In the genomic region with DNA sequence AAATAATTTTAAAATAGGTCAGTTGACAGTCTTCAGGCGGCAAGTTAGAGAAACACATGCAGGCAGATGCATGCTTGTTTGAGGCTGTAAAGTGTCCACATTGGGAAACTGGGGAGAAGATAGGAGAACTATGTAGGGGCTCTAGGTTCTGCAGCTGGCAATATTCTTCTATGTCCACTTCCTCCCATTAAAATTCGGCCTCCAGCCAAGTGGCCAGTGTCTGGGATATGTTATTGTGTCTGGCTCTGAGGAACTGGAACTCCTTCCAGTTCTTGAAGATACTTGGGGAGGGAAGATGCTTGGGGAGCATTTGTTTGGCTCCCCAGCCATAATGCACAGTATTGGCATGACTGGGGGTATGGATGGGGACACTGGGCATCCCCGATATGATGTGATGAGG, we compare ENCODE assay signal across 25 cellular contexts. TPM values are rescaled to one million over a fixed set of nuclear protein-coding genes. Genes with fewer than 3 reads are reported as not detected.
DNase-seq lines count a peak whose midpoint lies in the region; ATAC-seq, FAIRE-seq and TF ChIP-seq lines count a peak whose summit lies in the region.
"Had no signal": no experiment of that assay in that cellular context is flagged by ENCODE, and none has a peak within 500 bp of the region (broad histone marks: within the 10 kb centered on the region; RNA-seq: fewer than 3 reads in every experiment).

No MANE protein-coding gene starts in this region.

- TF ChIP-seq POLR2A in right lobe of liver (IDR thresholded peaks at IDR 0.05) (no peak), HepG2 (IDR thresholded peaks at IDR 0.05; ENCODE audit: insufficient read depth in 1 of 2, low read depth in 2 of 2, low read length in 2 of 2) (no peak)

- H3K4me2 ChIP-seq in HepG2 (ENCODE audit: low read depth, low read length): no peak overlapping the region
- no peak overlapping the region for H3K4me2 ChIP-seq in osteoblast (ENCODE audit: insufficient read depth, low read length)
- H3K4me2 ChIP-seq: A549 had no signal

- no peak for TF ChIP-seq EP300 in HepG2 (IDR thresholded peaks at IDR 0.05; ENCODE audit: low read depth in 2 of 2, low read length in 2 of 2)
- no peak for TF ChIP-seq EP300 in HepG2 (CRISPR knock-in tag; IDR thresholded peaks at IDR 0.05; ENCODE audit: borderline replicate concordance)

- H4K20me1 ChIP-seq in HepG2 (ENCODE audit: insufficient read depth, low read length): no peaks in the 10 kb centered on the region
- H4K20me1 ChIP-seq in osteoblast (ENCODE audit: insufficient read depth, low read length): no peaks in the 10 kb centered on the region

- DNase-seq in right lobe of liver (no peak), HepG2 (ENCODE audit: low spot score) (no peak), heart right ventricle (no peak), osteoblast (ENCODE audit: insufficient read length, low spot score, missing footprints) (peak; percentile 15), COLO668 (lab: John Stamatoyannopoulos, UW; ENCODE audit: unreplicated experiment) (no peak), NCI-H510A (lab: John Stamatoyannopoulos, UW) (no peak), iPS-NIHi11 (ENCODE audit: low spot score) (no peak)
- DNase-seq in activated CD4-positive, CD25-positive, alpha-beta regulatory T cell (lab: John Stamatoyannopoulos, UW): no peak
- DNase-seq: activated naive CD4-positive, alpha-beta T cell treated with anti-CD3 and anti-CD28 coated beads, Interleukin-2, amount 50 U/mL, for 16 hours; BE2C; DMS53; GF-D8; glutamatergic neuron; HFFc6; stimulated activated CD4-positive, alpha-beta T cell treated with anti-CD3 and anti-CD28 coated beads, Interleukin-1b, Interleukin-23, amount 100 ng/mL, for 48 hours; upper lobe of right lung had no signal

- WGBS in right lobe of liver (ENCODE audit: insufficient coverage, low coverage, low lambda C conversion rate, missing lambda C conversion rate): 80% methylated on average over 2 of the region's 3 CpGs
- 41% methylated on average over 3 of the region's 3 CpGs for WGBS in HepG2 (ENCODE audit: low lambda C conversion rate)
- 63 to 67% methylated on average over 3 of the region's 3 CpGs for WGBS in heart right ventricle, 2 donors

- no peaks in the 10 kb centered on the region for H3K9me3 ChIP-seq in right lobe of liver
- no peaks in the 10 kb centered on the region for H3K9me3 ChIP-seq in HepG2 (ENCODE audit: low read length)
- H3K9me3 ChIP-seq in heart right ventricle: no peaks in the 10 kb centered on the region
- no peaks in the 10 kb centered on the region for H3K9me3 ChIP-seq in osteoblast (ENCODE audit: low read depth, low read length)
- H3K9me3 ChIP-seq: A549, ascending aorta, BE2C, upper lobe of right lung had no signal

- CTCF ChIA-PET in HepG2 (lab: Yijun Ruan, JAX; ENCODE audit: low intra/inter-chr PET ratio, low total read pairs): no interaction called here

- H3K27me3 ChIP-seq in right lobe of liver: no peaks in the 10 kb centered on the region
- peaks cover 0 to 4% of the 10 kb centered on the region in 2 experiments; a peak in 1 of 5 replicates for H3K27me3 ChIP-seq in HepG2 (ENCODE audit: control insufficient read depth in 1 of 2, insufficient read depth in 2 of 2, low read length in 2 of 2)
- no peaks in the 10 kb centered on the region for H3K27me3 ChIP-seq in heart right ventricle
- H3K27me3 ChIP-seq in osteoblast (ENCODE audit: insufficient read depth, low read length): no peaks in the 10 kb centered on the region
- H3K27me3 ChIP-seq: ascending aorta, BE2C, upper lobe of right lung had no signal

- POLR2A ChIA-PET in HepG2 (lab: Yijun Ruan, JAX): no interaction called here

- H3K9ac ChIP-seq in HepG2 (ENCODE audit: insufficient read depth, low read depth, low read length): no peak overlapping the region
- H3K9ac ChIP-seq: parathyroid adenoma had no signal

- in situ Hi-C loops in HepG2 (cut with HindIII; ENCODE audit: extremely low pct_ligation_motif_present, low pct_unique_long_range_greater_than_20kb): no loop called here

- H3K79me2 ChIP-seq in HepG2 (ENCODE audit: insufficient read depth, low read length): no peaks in the 10 kb centered on the region
- no peaks in the 10 kb centered on the region for H3K79me2 ChIP-seq in osteoblast (ENCODE audit: insufficient read depth, low read length)
- H3K79me2 ChIP-seq: parathyroid adenoma had no signal

- intact Hi-C loops in right lobe of liver (cut with DNase I) (no loop called here), HepG2 (cut with micrococcal nuclease; ENCODE audit: unreplicated experiment) (no loop called here), heart right ventricle (cut with DNase I) (no loop called here)

- no peak for FAIRE-seq in HepG2 (lab: Jason Lieb, UNC)
- FAIRE-seq: A549, GM18507, RCC 7860 had no signal

- H3K36me3 ChIP-seq in right lobe of liver (no peaks in the 10 kb centered on the region), HepG2 (replicated peaks in 1 of 2; ENCODE audit: control insufficient read depth in 1 of 2, insufficient read depth in 2 of 2, low read length in 2 of 2) (no peaks in the 10 kb centered on the region), heart right ventricle (no peaks in the 10 kb centered on the region), osteoblast (ENCODE audit: insufficient read depth, low read length) (no peaks in the 10 kb centered on the region)
- H3K36me3 ChIP-seq: ascending aorta, BE2C, upper lobe of right lung had no signal

- no peak for TF ChIP-seq CTCF in right lobe of liver (IDR thresholded peaks at IDR 0.05)
- TF ChIP-seq CTCF in HepG2 (CRISPR knock-in tag; IDR thresholded peaks at IDR 0.05): no peak
- TF ChIP-seq CTCF in heart right ventricle (IDR thresholded peaks at IDR 0.05): no peak
- TF ChIP-seq CTCF in osteoblast (IDR thresholded peaks at IDR 0.05; ENCODE audit: extremely low read depth, low read depth, low read length): no peak

- H3K4me3 ChIP-seq in right lobe of liver (no peak overlapping the region), HepG2 (replicated peaks in 1 of 3; ENCODE audit: insufficient read depth in 1 of 3, low read depth in 2 of 3, low read length in 3 of 3) (no peak overlapping the region), heart right ventricle (no peak overlapping the region), osteoblast (ENCODE audit: insufficient read depth, low read length) (no peak overlapping the region)
- H3K4me3 ChIP-seq: A549, ascending aorta, SK-N-MC, skin epidermis, upper lobe of right lung had no signal

- no peak overlapping the region for H3K27ac ChIP-seq in right lobe of liver
- no peak overlapping the region for H3K27ac ChIP-seq in HepG2 (ENCODE audit: extremely low read length, insufficient read depth, low read length)
- H3K27ac ChIP-seq in heart right ventricle: no peak overlapping the region
- no peak overlapping the region for H3K27ac ChIP-seq in osteoblast (ENCODE audit: low read depth, low read length)
- H3K27ac ChIP-seq: A549, ascending aorta, parathyroid adenoma, SK-N-MC, skin epidermis, upper lobe of right lung, VCaP had no signal

- ATAC-seq in right lobe of liver (peak; percentile 43 to 64 (median 58)), HepG2 (no peak), heart right ventricle (peak in 6 of 8 donors; percentile 51 to 76 (median 60))
- ATAC-seq: A549; natural killer cell treated with Interleukin-12 subunit alpha and Interleukin-12 subunit beta and Interleukin-15 and Interleukin-18, amount 100 ng/mL, for 72 hours; upper lobe of right lung had no signal

- no TSS peak for BruUV-seq in HepG2 (replicated peaks; lab: Mats Ljungman, UMichigan)

- no peak overlapping the region for H2AFZ ChIP-seq in HepG2 (ENCODE audit: low read length)
- no peak overlapping the region for H2AFZ ChIP-seq in osteoblast (ENCODE audit: low read length)
- H2AFZ ChIP-seq: parathyroid adenoma had no signal

- TF ChIP-seq RAD21 in HepG2 (CRISPR knock-in tag; IDR thresholded peaks at IDR 0.05): no peak

- no peaks in the 10 kb centered on the region for H3K4me1 ChIP-seq in right lobe of liver
- H3K4me1 ChIP-seq in HepG2 (ENCODE audit: insufficient read depth, low read length): no peaks in the 10 kb centered on the region
- H3K4me1 ChIP-seq in heart right ventricle: peaks cover 0 to 15% (median 0%) of the 10 kb centered on the region in 9 donors
- H3K4me1 ChIP-seq in osteoblast (ENCODE audit: insufficient read depth, low read length): peaks cover 4% of the 10 kb centered on the region
- H3K4me1 ChIP-seq: BE2C, parathyroid adenoma had no signal

TF ChIP-seq in HepG2, 621 proteins besides CTCF, POLR2A, EP300 and RAD21 (continues in another document):
- TF ChIP-seq SUZ12 (IDR thresholded peaks at IDR 0.05; ENCODE audit: low read depth, low read length): no peak
- TF ChIP-seq SNRNP70 (IDR thresholded peaks at IDR 0.05; ENCODE audit: low read depth, low read length): no peak
- no peak for TF ChIP-seq EEA1 (CRISPR knock-in tag; IDR thresholded peaks at IDR 0.05; ENCODE audit: borderline replicate concordance)

RNA-seq across cellular contexts. Expression of a gene that starts 20.9 kb away (rescaled TPM):
- total RNA-seq in right lobe of liver: 10 to 100 TPM in 1 of 6 experiments, 1 to 10 TPM in 5; 3.7 to 10.1 (median 4.8) TPM
- total RNA-seq in HepG2 (2016; rRNA removed; fragmentation: Illumina TruSeq; extraction: Trizol): not detected in 2 replicates
- not detected in 2 replicates for total RNA-seq in HepG2 (2016; cell fraction: cytosol; rRNA removed; fragmentation: Illumina TruSeq; extraction: Trizol; ENCODE audit: low read depth)
- total RNA-seq in HepG2 (2016; cell fraction: insoluble cytoplasmic fraction; rRNA removed; fragmentation: Illumina TruSeq; extraction: Trizol): not detected in 2 replicates
- not detected in 2 replicates for total RNA-seq in HepG2 (2016; cell fraction: membrane; rRNA removed; fragmentation: Illumina TruSeq; extraction: Trizol)
- not detected in 2 replicates for total RNA-seq in HepG2 (2016; cell fraction: nucleus; rRNA removed; fragmentation: Illumina TruSeq; extraction: Trizol)
- 0.05 TPM in 1 of 2 replicates, not detected in the other for polyA plus RNA-seq in HepG2 (2011; rRNA removed)
- polyA plus RNA-seq in HepG2 (2011; cell fraction: cytosol; rRNA removed): 0.05 TPM in 1 of 2 replicates, not detected in the other
- 0.16 and 0.23 TPM in 2 replicates for polyA plus RNA-seq in HepG2 (2011; cell fraction: nucleus; rRNA removed)
- not detected in 2 replicates for polyA plus RNA-seq in HepG2 (2012)
- polyA plus RNA-seq in HepG2 (2016; cell fraction: cytosol; fragmentation: Illumina TruSeq; extraction: Trizol; ENCODE audit: low read depth): not detected in 2 replicates
- not detected in 2 replicates for polyA plus RNA-seq in HepG2 (2016; cell fraction: insoluble cytoplasmic fraction; fragmentation: Illumina TruSeq; extraction: Trizol; ENCODE audit: low read depth)
- polyA plus RNA-seq in HepG2 (2016; cell fraction: membrane; fragmentation: Illumina TruSeq; extraction: Trizol; ENCODE audit: low read depth): 0.27 TPM in 1 of 2 replicates, not detected in the other
- polyA plus RNA-seq in HepG2 (2016; cell fraction: nucleus; fragmentation: Illumina TruSeq; extraction: Trizol; ENCODE audit: insufficient read depth, low read depth): not detected in 2 replicates
- 0.16 TPM in 1 of 2 replicates, not detected in the other for polyA minus RNA-seq in HepG2 (2011; rRNA and poly(A)+ RNA removed; ENCODE audit: low replicate concordance)
- polyA minus RNA-seq in HepG2 (2011; cell fraction: cytosol; rRNA and poly(A)+ RNA removed): not detected in 2 replicates
- polyA minus RNA-seq in HepG2 (2011; cell fraction: nucleus; rRNA and poly(A)+ RNA removed): not detected in 2 replicates
- 10 to 100 TPM; 25.5 to 76.2 (median 50.4) TPM for total RNA-seq in heart right ventricle
- polyA plus RNA-seq in heart right ventricle: 10 to 100 TPM; 22.4 to 73.5 TPM
- 11.2 and 16.6 TPM in 2 replicates for total RNA-seq in osteoblast
